ENCODE assay signal across 9 cellular contexts in genomic region chr10:48614481-48615383, GRCh38. TPM values are rescaled to one million over a fixed set of nuclear protein-coding genes. Genes with fewer than 3 reads are reported as not detected.
DNase-seq lines count a peak whose midpoint lies in the region; ATAC-seq and TF ChIP-seq lines count a peak whose summit lies in the region.
"Had no signal": no experiment of that assay in that cellular context is flagged by ENCODE, and none has a peak within 500 bp of the region (broad histone marks: within the 10 kb centered on the region; RNA-seq: fewer than 3 reads in every experiment).

No MANE protein-coding gene starts in this region.

- no peak overlapping the region for H3K9ac ChIP-seq in OCI-LY3 (ENCODE audit: low read length)

- H4K20me1 ChIP-seq in OCI-LY3 (ENCODE audit: insufficient read depth, low read length), result no peaks in the 10 kb centered on the region

- 71 to 76% methylated on average over 2 of the region's 2 CpGs for WGBS in tibial nerve, 2 donors

- H3K4me1 ChIP-seq in OCI-LY3 (ENCODE audit: low read length) (no peaks in the 10 kb centered on the region), tibial nerve (no peaks in the 10 kb centered on the region)

- no peaks in the 10 kb centered on the region for H3K36me3 Mint-ChIP-seq in immature natural killer cell

- H2AFZ ChIP-seq in OCI-LY3 (ENCODE audit: low read depth, low read length), result no peak overlapping the region

- H3K36me3 ChIP-seq in OCI-LY3 (replicated peaks; ENCODE audit: low read depth, low read length) (no peaks in the 10 kb centered on the region), tibial nerve (no peaks in the 10 kb centered on the region)
- H3K36me3 ChIP-seq: WERI-Rb-1 had no signal

- peaks cover 31% of the 10 kb centered on the region for H3K27me3 ChIP-seq in OCI-LY3 (ENCODE audit: low read depth, low read length)
- H3K27me3 ChIP-seq in tibial nerve, result no peaks in the 10 kb centered on the region

- H3K79me2 ChIP-seq in OCI-LY3 (ENCODE audit: low read length), result no peaks in the 10 kb centered on the region

- TF ChIP-seq CTCF in GM12865 (IDR thresholded peaks at IDR 0.05; ENCODE audit: insufficient read depth, low read depth, low read length, missing control alignments), result peak; percentile 33
- peak; percentile 37 for TF ChIP-seq CTCF in OCI-LY3 (IDR thresholded peaks at IDR 0.05; ENCODE audit: low read depth, low read length)
- no peak for TF ChIP-seq CTCF in tibial nerve (IDR thresholded peaks at IDR 0.05)
- no peak for TF ChIP-seq CTCF in omental fat pad (IDR thresholded peaks at IDR 0.05)

- H3K27ac ChIP-seq in OCI-LY3 (ENCODE audit: low read length), result no peak overlapping the region
- no peak overlapping the region for H3K27ac ChIP-seq in tibial nerve
- H3K27ac ChIP-seq: WERI-Rb-1 had no signal

- no peak overlapping the region for H3K4me3 Mint-ChIP-seq in immature natural killer cell

- TF ChIP-seq POLR2A in tibial nerve (IDR thresholded peaks at IDR 0.05), result no peak

- TF ChIP-seq EP300 in tibial nerve (IDR thresholded peaks at IDR 0.05), result no peak

- H3K9me3 Mint-ChIP-seq in immature natural killer cell, result peaks cover 0 to 5% (median 0%) of the 10 kb centered on the region in 6 donors

- no peaks in the 10 kb centered on the region for H3K4me1 Mint-ChIP-seq in immature natural killer cell

- H3K27ac Mint-ChIP-seq in immature natural killer cell, result no peak overlapping the region

- H3K9me3 ChIP-seq in OCI-LY3 (ENCODE audit: insufficient read depth, low read length) (no peaks in the 10 kb centered on the region), tibial nerve (peaks cover 0 to 19% (median 0%) of the 10 kb centered on the region in 4 donors)

- H3K4me3 ChIP-seq in GM12865 (ENCODE audit: low read depth, low read length) (no peak overlapping the region; the same call in 1 of the 2 replicates), OCI-LY3 (ENCODE audit: low read length) (peak overlapping the region; percentile 66), tibial nerve (no peak overlapping the region)

- peak; percentile 79 for ATAC-seq in GM21717 (IDR thresholded peaks at IDR 0.05; ENCODE audit: unreplicated experiment)
- ATAC-seq in GM19023 (IDR thresholded peaks at IDR 0.05; ENCODE audit: unreplicated experiment), result no peak
- no peak for ATAC-seq in omental fat pad (ENCODE audit: low FRiP score)

- DNase-seq in GM12865 (ENCODE audit: low read depth), result peak; percentile 65
- DNase-seq in kidney tubule cell (ENCODE audit: low spot score), result peak; percentile 81
- DNase-seq in tibial nerve (ENCODE audit: low spot score in 2 of 2), result no peak
- DNase-seq in omental fat pad (ENCODE audit: low spot score), result no peak
- DNase-seq in immature natural killer cell, result no peak
- DNase-seq: WERI-Rb-1 had no signal

- peak overlapping the region; percentile 62 for H3K4me2 ChIP-seq in OCI-LY3 (ENCODE audit: low read length)

- peaks cover 6 to 14% (median 10%) of the 10 kb centered on the region in 3 donors for H3K27me3 Mint-ChIP-seq in immature natural killer cell (ENCODE audit: low read depth in 3 of 3)

RNA-seq across cellular contexts. Expression of gene ARHGAP22, which starts 9.9 kb away (rescaled TPM):
- total RNA-seq in tibial nerve (10 to 100 TPM in 3 of 4 donors, 1 to 10 TPM in 1; 7.7 to 16.5 (median 14.3) TPM), omental fat pad (10 to 100 TPM in 2 of 4 donors, 1 to 10 TPM in 2; 3.2 to 24.0 (median 9.9) TPM)
- not detected for polyA plus RNA-seq in immature natural killer cell

Comparison
In these comparisons a context has a peak if more than half of its experiments do, and no peak if none do; other contexts are left out.
1. DNase-seq: peak in GM12865 (single experiment) and kidney tubule cell (single experiment); none in tibial nerve (0 of 2), omental fat pad (single experiment) and immature natural killer cell (0 of 3).
2. CTCF ChIP-seq: peak in GM12865 (single experiment) and OCI-LY3 (single experiment); none in tibial nerve (0 of 5) and omental fat pad (0 of 3).